11 cellular contexts compared by ENCODE assay signal in genomic region chr9:109816490-109816889, GRCh38. TPM values are rescaled to one million over a fixed set of nuclear protein-coding genes. Genes with fewer than 3 reads are reported as not detected.
DNase-seq lines count a peak whose midpoint lies in the region; TF ChIP-seq lines count a peak whose summit lies in the region.
"Had no signal": no experiment of that assay in that cellular context is flagged by ENCODE, and none has a peak within 500 bp of the region (broad histone marks: within the 10 kb centered on the region; RNA-seq: fewer than 3 reads in every experiment).

No MANE protein-coding gene starts in this region.

- H3K36me3 Mint-ChIP-seq in T-helper 2 cell treated with Interferon-gamma antibody and Interleukin-4, amounts not matched to agents 5 μg/mL and 100 μg/mL, for 36 hours (ENCODE audit: low read depth), result no peaks in the 10 kb centered on the region

- no peak overlapping the region for H3K9ac ChIP-seq in SK-N-MC (ENCODE audit: insufficient read length)
- no peak overlapping the region for H3K9ac ChIP-seq in neuronal stem cell (ENCODE audit: low read depth, low read length, poor library complexity)

- no peak overlapping the region for H2AK5ac ChIP-seq in neuronal stem cell (ENCODE audit: low read depth, low read length)

- H3K4ac ChIP-seq in neuronal stem cell (ENCODE audit: low read length), result no peak overlapping the region

- no peak for TF ChIP-seq CTCF in fibroblast of villous mesenchyme (IDR thresholded peaks at IDR 0.05; ENCODE audit: insufficient read depth, low read depth, low read length)

- H3K9me3 ChIP-seq in SK-N-MC (ENCODE audit: low read depth, low read length) (no peaks in the 10 kb centered on the region), neuronal stem cell (replicated peaks in 1 of 2; ENCODE audit: control insufficient read depth in 2 of 2, insufficient read depth in 1 of 2, low read depth in 1 of 2, low read length in 2 of 2) (no peaks in the 10 kb centered on the region)

- H3K79me1 ChIP-seq in neuronal stem cell (ENCODE audit: low read depth, low read length), result no peaks in the 10 kb centered on the region

- no peaks in the 10 kb centered on the region for H3K27me3 ChIP-seq in neuronal stem cell (ENCODE audit: control insufficient read depth in 3 of 3, insufficient read depth in 3 of 3, low read depth in 1 of 3, low read length in 3 of 3)

- H3K36me3 ChIP-seq in SK-N-MC (ENCODE audit: insufficient read depth, low read length) (no peaks in the 10 kb centered on the region; the same call in 1 of the 2 replicates), neuronal stem cell (replicated peaks in 1 of 2; ENCODE audit: control insufficient read depth in 2 of 2, insufficient read depth in 2 of 2, low read length in 2 of 2) (no peaks in the 10 kb centered on the region)

- H2BK5ac ChIP-seq in neuronal stem cell (ENCODE audit: low read length), result no peak overlapping the region

- H3K27ac ChIP-seq in SK-N-MC (peak overlapping the region; percentile 78; the same call in 1 of the 2 replicates), neuronal stem cell (replicated peaks; ENCODE audit: low read length) (no peak overlapping the region)

- H3K4me1 Mint-ChIP-seq in T-helper 2 cell treated with Interferon-gamma antibody and Interleukin-4, amounts not matched to agents 5 μg/mL and 100 μg/mL, for 36 hours (ENCODE audit: low read depth), result peaks cover 3% of the 10 kb centered on the region

- no peak overlapping the region for H3K14ac ChIP-seq in neuronal stem cell (ENCODE audit: low read length)

- no peak overlapping the region for H3K27ac Mint-ChIP-seq in T-helper 2 cell treated with Interferon-gamma antibody and Interleukin-4, amounts not matched to agents 5 μg/mL and 100 μg/mL, for 36 hours
- H3K27ac Mint-ChIP-seq: nephron progenitor cell had no signal

- DNase-seq in GM04503 (ENCODE audit: low read depth) (peak; percentile 98), SK-N-MC (ENCODE audit: low read depth, low spot score) (no peak), fibroblast of villous mesenchyme (ENCODE audit: low read depth) (peak; percentile 93), renal cortical epithelial cell (ENCODE audit: low read depth) (peak; percentile 95), AML-193 (lab: John Stamatoyannopoulos, UW) (no peak), neuronal stem cell (ENCODE audit: low spot score) (no peak)
- DNase-seq in T-helper 2 cell treated with Interferon-gamma antibody and Interleukin-4, amounts not matched to agents 5 μg/mL and 100 μg/mL, for 36 hours (ENCODE audit: low spot score), result no peak
- DNase-seq in activated CD8-positive, alpha-beta memory T cell treated with anti-CD3 and anti-CD28 coated beads for 24 hours, result no peak
- DNase-seq: activated CD4-positive, CD25-positive, alpha-beta regulatory T cell treated with anti-CD3 and anti-CD28 coated beads, Interleukin-2, amount 50 U/mL, for 72 hours; NCI-H146; nephron progenitor cell had no signal

- no peak overlapping the region for H2BK120ac ChIP-seq in neuronal stem cell (ENCODE audit: low read depth, low read length)

- H2BK12ac ChIP-seq in neuronal stem cell (ENCODE audit: low read length), result no peak overlapping the region

- peaks cover 11% of the 10 kb centered on the region for H3K27me3 Mint-ChIP-seq in T-helper 2 cell treated with Interferon-gamma antibody and Interleukin-4, amounts not matched to agents 5 μg/mL and 100 μg/mL, for 36 hours (ENCODE audit: low read depth)

- H3K4me3 Mint-ChIP-seq in T-helper 2 cell treated with Interferon-gamma antibody and Interleukin-4, amounts not matched to agents 5 μg/mL and 100 μg/mL, for 36 hours, result no peak overlapping the region
- H3K4me3 Mint-ChIP-seq: nephron progenitor cell had no signal

- no peak overlapping the region for H4K91ac ChIP-seq in neuronal stem cell (ENCODE audit: low read depth, low read length, poor library complexity)

- no peak overlapping the region for H3K4me2 ChIP-seq in neuronal stem cell (ENCODE audit: insufficient read depth, low read length, poor library complexity, severe bottlenecking)

- H2AFZ ChIP-seq in neuronal stem cell (ENCODE audit: low read length), result no peak overlapping the region

- H3K18ac ChIP-seq in neuronal stem cell (ENCODE audit: low read length), result no peak overlapping the region

- no peaks in the 10 kb centered on the region for H3K9me3 Mint-ChIP-seq in T-helper 2 cell treated with Interferon-gamma antibody and Interleukin-4, amounts not matched to agents 5 μg/mL and 100 μg/mL, for 36 hours
- H3K9me3 Mint-ChIP-seq: nephron progenitor cell had no signal

- no peak overlapping the region for H3K23ac ChIP-seq in neuronal stem cell (ENCODE audit: low read depth, low read length, poor library complexity)

- no peak overlapping the region for H2BK15ac ChIP-seq in neuronal stem cell (ENCODE audit: low read length)

- no peak overlapping the region for H4K8ac ChIP-seq in neuronal stem cell (ENCODE audit: low read depth, low read length)

- WGBS in neuronal stem cell (ENCODE audit: extremely low coverage in 2 of 2, insufficient read length in 2 of 2, insufficient replicate concordance in 1 of 2), 2 donors, result no CpG with 5 or more reads among the region's 4 CpGs

- H3K4me1 ChIP-seq in neuronal stem cell (ENCODE audit: control insufficient read depth in 2 of 2, insufficient read depth in 1 of 2, low read depth in 1 of 2, low read length in 2 of 2), result peaks cover 0 to 12% of the 10 kb centered on the region in 2 donors

- no peak overlapping the region for H3K4me3 ChIP-seq in SK-N-MC
- H3K4me3 ChIP-seq in fibroblast of villous mesenchyme (ENCODE audit: low read depth, low read length), result no peak overlapping the region
- H3K4me3 ChIP-seq in neuronal stem cell (ENCODE audit: low read length in 2 of 2), result no peak overlapping the region

RNA-seq across cellular contexts. Expression of gene PALM2AKAP2, which starts 36.5 kb away (rescaled TPM):
- 24.5 and 31.5 TPM in 2 replicates for total RNA-seq in fibroblast of villous mesenchyme
- total RNA-seq in renal cortical epithelial cell, result 1.0 and 20.4 TPM in 2 replicates
- polyA plus RNA-seq in neuronal stem cell (2013, experiment 1 of 2), result 5.6 TPM
- 5.1 TPM for polyA plus RNA-seq in neuronal stem cell (2013, experiment 2 of 2)

Comparison
In these comparisons a context has a peak if more than half of its experiments do, and no peak if none do; other contexts are left out.
1. DNase-seq: peak in GM04503 (single experiment), fibroblast of villous mesenchyme (single experiment) and renal cortical epithelial cell (single experiment); none in SK-N-MC (single experiment), AML-193 (0 of 2), neuronal stem cell (single experiment), T-helper 2 cell treated with Interferon-gamma antibody and Interleukin-4, amounts not matched to agents 5 μg/mL and 100 μg/mL, for 36 hours (single experiment) and activated CD8-positive, alpha-beta memory T cell treated with anti-CD3 and anti-CD28 coated beads for 24 hours (single experiment).